8 cellular contexts compared by ENCODE assay signal in genomic region chr20:41138527-41139226, GRCh38. TPM values are rescaled to one million over a fixed set of nuclear protein-coding genes. Genes with fewer than 3 reads are reported as not detected.
A peak's percentile ranks its signal among the peaks of the same experiment; 100 is the strongest.
DNase-seq lines count a peak whose midpoint lies in the region; ATAC-seq, FAIRE-seq and TF ChIP-seq lines count a peak whose summit lies in the region.

No MANE protein-coding gene starts in this region.

- no peaks in the 10 kb centered on the region for H3K9me3 ChIP-seq in hepatocyte (ENCODE audit: low read depth)
- no peaks in the 10 kb centered on the region for H3K9me3 ChIP-seq in small intestine (ENCODE audit: control insufficient read depth, low read depth)

- peak overlapping the region; percentile 93 for H3K4me3 Mint-ChIP-seq in activated naive CD8-positive, alpha-beta T cell

- FAIRE-seq in small intestine (lab: Jason Lieb, UNC): no peak

- H3K27me3 ChIP-seq in hepatocyte (no peaks in the 10 kb centered on the region), small intestine (ENCODE audit: control insufficient read depth in 2 of 2, insufficient read depth in 2 of 2, low read length in 2 of 2) (no peaks in the 10 kb centered on the region)

- peak overlapping the region; percentile 88 for H3K4me2 ChIP-seq in hepatocyte

- peaks cover 69% of the 10 kb centered on the region for H3K4me1 Mint-ChIP-seq in activated naive CD8-positive, alpha-beta T cell (ENCODE audit: low read depth)

- H3K79me2 ChIP-seq in hepatocyte: peaks cover 63% of the 10 kb centered on the region

- no peak for TF ChIP-seq CTCF in hepatocyte (IDR thresholded peaks at IDR 0.05; ENCODE audit: poor library complexity)

- peak overlapping the region; percentile 96 for H3K27ac Mint-ChIP-seq in activated naive CD8-positive, alpha-beta T cell

- peak overlapping the region; percentile 81 for H2AFZ ChIP-seq in hepatocyte

- peaks cover 50% of the 10 kb centered on the region for H4K20me1 ChIP-seq in hepatocyte (ENCODE audit: insufficient read depth, poor library complexity, severe bottlenecking)

- H3K4me3 ChIP-seq in Jurkat, Clone E6-1 (ENCODE audit: low read length): peak overlapping the region; percentile 87
- peak overlapping the region; percentile 94 for H3K4me3 ChIP-seq in hepatocyte
- peak overlapping the region; percentile 82 to 87 for H3K4me3 ChIP-seq in small intestine (ENCODE audit: low read depth in 1 of 2, low read length in 2 of 2)

- H3K27ac ChIP-seq in hepatocyte (peak overlapping the region; percentile 100), small intestine (ENCODE audit: low read depth in 1 of 2, low read length in 1 of 2) (peak overlapping the region; percentile 93 to 96)

- no peak for ATAC-seq in GM19324 (IDR thresholded peaks at IDR 0.05; ENCODE audit: low FRiP score, unreplicated experiment)

- H3K4me1 ChIP-seq in hepatocyte (ENCODE audit: insufficient read depth) (peaks cover 35% of the 10 kb centered on the region), small intestine (ENCODE audit: control insufficient read depth in 2 of 2, insufficient read depth in 1 of 2, low read depth in 1 of 2, low read length in 1 of 2) (peaks cover 13 to 21% of the 10 kb centered on the region in 2 donors)

- H3K36me3 Mint-ChIP-seq in activated naive CD8-positive, alpha-beta T cell: peaks cover 4% of the 10 kb centered on the region

- H3K9me2 ChIP-seq in hepatocyte (replicated peaks; ENCODE audit: insufficient read depth): no peaks in the 10 kb centered on the region

- H3K9me3 Mint-ChIP-seq in activated naive CD8-positive, alpha-beta T cell (ENCODE audit: low read depth): no peaks in the 10 kb centered on the region

- H3K36me3 ChIP-seq in hepatocyte (replicated peaks; ENCODE audit: insufficient read depth, low read depth): no peaks in the 10 kb centered on the region
- no peaks in the 10 kb centered on the region for H3K36me3 ChIP-seq in small intestine (ENCODE audit: control insufficient read depth in 2 of 2, insufficient read depth in 2 of 2, low read length in 2 of 2)

- H3K27me3 Mint-ChIP-seq in activated naive CD8-positive, alpha-beta T cell: no peaks in the 10 kb centered on the region

- peak; percentile 37 for DNase-seq in AG08396 (ENCODE audit: low spot score)
- peak; percentile 91 for DNase-seq in Jurkat, Clone E6-1 (ENCODE audit: low read depth, low spot score)
- DNase-seq in hepatocyte (ENCODE audit: low spot score): peak; percentile 47
- peak; percentile 66 for DNase-seq in small intestine
- DNase-seq in AML-193 (lab: John Stamatoyannopoulos, UW): no peak
- DNase-seq in dedifferentiated amniotic fluid mesenchymal stem cell (ENCODE audit: extremely low spot score): no peak

- 9% methylated on average over 12 of the region's 12 CpGs for WGBS in hepatocyte (ENCODE audit: low lambda C conversion rate, missing lambda C conversion rate)
- 7 to 19% (median 10%) methylated on average over 12 of the region's 12 CpGs for WGBS in small intestine, 3 donors

RNA-seq across cellular contexts. Expression of gene PLCG1, which starts 1.3 kb away (rescaled TPM):
- polyA plus RNA-seq in Jurkat, Clone E6-1 (2012; ENCODE audit: insufficient read depth, insufficient read length): 118 TPM
- total RNA-seq in hepatocyte: 48.5 and 73.2 TPM in 2 replicates
- 52.7 and 52.8 TPM in 2 replicates for polyA plus RNA-seq in hepatocyte
- 10 to 100 TPM; 27.6 to 67.3 (median 35.0) TPM for polyA plus RNA-seq in small intestine

Comparison
In these comparisons a context has a peak if more than half of its experiments do, and no peak if none do; other contexts are left out.
1. DNase-seq: peak in AG08396 (single experiment), Jurkat, Clone E6-1 (single experiment), hepatocyte (single experiment) and small intestine (single experiment); none in AML-193 (0 of 2) and dedifferentiated amniotic fluid mesenchymal stem cell (single experiment).
2. Peak in every context shown above with its lines, with median percentiles within 50 percentile points of each other: H3K4me3 ChIP-seq.